ENCODE assay signal across 22 cellular contexts in genomic region chr12:107138990-107139389, GRCh38.
"Had no signal": no experiment of that assay in that cellular context is flagged by ENCODE, and none has a peak within 500 bp of the region (broad histone marks: within the 10 kb centered on the region; RNA-seq: fewer than 3 reads in every experiment).

No MANE protein-coding gene starts in this region.

- ATAC-seq: naive thymus-derived CD4-positive, alpha-beta T cell; natural killer cell; pancreas; psoas muscle; right cardiac atrium; right lobe of liver; stimulated activated effector memory CD8-positive, alpha-beta T cell treated with anti-CD3 and anti-CD28 coated beads, Interleukin-12 subunit alpha, Interleukin-12 subunit beta, amount 100 ng/mL, for 72 hours; stimulated activated naive B cell treated with anti-CD40 and anti-IgM and Interleukin-4, amounts not matched to agents 10 μg/mL and 1 μg/mL and 100 μg/mL, for 72 hours; upper lobe of right lung had no signal

- H3K27ac ChIP-seq: neural progenitor cell, pancreas, psoas muscle, right lobe of liver, sigmoid colon, stomach, thoracic aorta, thyroid gland, tibial nerve, upper lobe of right lung, uterus had no signal

- H3K4me2 ChIP-seq: neural progenitor cell had no signal

- DNase-seq: naive thymus-derived CD4-positive, alpha-beta T cell; natural killer cell; pancreas; psoas muscle; right cardiac atrium; right lobe of liver; sigmoid colon; small intestine; stimulated activated CD4-positive, alpha-beta T cell treated with anti-CD3 and anti-CD28 coated beads, Interleukin-15, amount 100 ng/mL, for 24 hours; stimulated activated CD4-positive, alpha-beta T cell treated with anti-CD3 and anti-CD28 coated beads, Interleukin-2, amount 100 ng/mL, for 24 hours; stimulated activated CD4-positive, alpha-beta T cell treated with anti-CD3 and anti-CD28 coated beads, Interleukin-2, amount 100 ng/mL, for 48 hours; stimulated activated CD4-positive, alpha-beta T cell treated with anti-CD3 and anti-CD28 coated beads, Interleukin-4, amount 100 ng/mL, for 24 hours; stimulated activated naive B cell treated with anti-CD40 and anti-IgM and Interleukin-4, amounts not matched to agents 10 μg/mL and 1 μg/mL and 100 μg/mL, for 72 hours; stimulated activated naive CD4-positive, alpha-beta T cell treated with Interleukin-2 at 50 U/mL for 16 hours; stomach; thyroid gland; upper lobe of right lung; uterus had no signal

- H3K9ac ChIP-seq: neural progenitor cell had no signal

- H3K4me1 ChIP-seq: neural progenitor cell, pancreas, psoas muscle, right lobe of liver, sigmoid colon, stomach, thyroid gland, tibial nerve, upper lobe of right lung, uterus had no signal

- H3K27me3 ChIP-seq: neural progenitor cell, pancreas, right lobe of liver, sigmoid colon, stomach, thyroid gland, tibial nerve, upper lobe of right lung, uterus had no signal

- H3K36me3 ChIP-seq: neural progenitor cell, pancreas, right lobe of liver, sigmoid colon, stomach, thoracic aorta, thyroid gland, tibial nerve, upper lobe of right lung, uterus had no signal

- H2AFZ ChIP-seq: neural progenitor cell had no signal

- H3K4me3 ChIP-seq: neural progenitor cell, pancreas, psoas muscle, right lobe of liver, sigmoid colon, stomach, thoracic aorta, thyroid gland, tibial nerve, upper lobe of right lung, uterus had no signal

- H3K9me3 ChIP-seq: pancreas, psoas muscle, right lobe of liver, sigmoid colon, stomach, thoracic aorta, thyroid gland, tibial nerve, upper lobe of right lung, uterus had no signal
